18 cellular contexts compared by ENCODE assay signal in genomic region chr6:79038061-79038460, GRCh38. TPM values are rescaled to one million over a fixed set of nuclear protein-coding genes. Genes with fewer than 3 reads are reported as not detected.
DNase-seq lines count a peak whose midpoint lies in the region; ATAC-seq, FAIRE-seq and TF ChIP-seq lines count a peak whose summit lies in the region.
"Had no signal": no experiment of that assay in that cellular context is flagged by ENCODE, and none has a peak within 500 bp of the region (broad histone marks: within the 10 kb centered on the region; RNA-seq: fewer than 3 reads in every experiment).

No MANE protein-coding gene starts in this region.

- BruUV-seq in IMR-90 (replicated peaks; lab: Mats Ljungman, UMichigan) (no TSS peak), HepG2 (replicated peaks; lab: Mats Ljungman, UMichigan) (no TSS peak)

- H2BK15ac ChIP-seq in IMR-90 (ENCODE audit: low read depth, low read length): no peak overlapping the region

- H2AK9ac ChIP-seq in IMR-90 (replicated peaks; ENCODE audit: low read depth, low read length, poor library complexity): no peak overlapping the region

- no peak overlapping the region for H3K23ac ChIP-seq in IMR-90 (ENCODE audit: low read depth, low read length)

- H3K4ac ChIP-seq in IMR-90 (ENCODE audit: low read depth, low read length): no peak overlapping the region

- H4K5ac ChIP-seq in IMR-90 (ENCODE audit: low read depth, low read length): no peak overlapping the region

- H4K8ac ChIP-seq in IMR-90 (ENCODE audit: low read depth in 2 of 2, low read length in 2 of 2): no peak overlapping the region

- TF ChIP-seq EP300 in HepG2 (IDR thresholded peaks at IDR 0.05; ENCODE audit: low read depth in 2 of 2, low read length in 2 of 2): no peak
- TF ChIP-seq EP300 in HepG2 (CRISPR knock-in tag; IDR thresholded peaks at IDR 0.05; ENCODE audit: borderline replicate concordance): no peak
- TF ChIP-seq EP300 in suprapubic skin (IDR thresholded peaks at IDR 0.05): no peak

- H3K9me1 ChIP-seq in IMR-90 (ENCODE audit: insufficient read depth, low read length): no peaks in the 10 kb centered on the region

- TF ChIP-seq POLR2A in IMR-90 (IDR thresholded peaks at IDR 0.05; ENCODE audit: low read depth, low read length) (no peak), HepG2 (IDR thresholded peaks at IDR 0.05; ENCODE audit: insufficient read depth in 1 of 2, low read depth in 2 of 2, low read length in 2 of 2) (no peak), suprapubic skin (IDR thresholded peaks at IDR 0.05) (no peak)

- H3K79me2 ChIP-seq in HepG2 (ENCODE audit: insufficient read depth, low read length): peaks cover 26% of the 10 kb centered on the region

- H2BK120ac ChIP-seq in IMR-90 (ENCODE audit: low read depth, low read length): no peak overlapping the region

- H4K91ac ChIP-seq in IMR-90 (ENCODE audit: insufficient read depth, low read depth, low read length): no peak overlapping the region

- POLR2A ChIA-PET in IMR-90 (lab: Charles Lee; ENCODE audit: unreplicated experiment): no interaction called here
- POLR2A ChIA-PET in HepG2 (lab: Yijun Ruan, JAX): no interaction called here

- ATAC-seq in IMR-90 (ENCODE audit: low read depth): peak; percentile 42
- peak; percentile 80 for ATAC-seq in HepG2
- ATAC-seq: CD8-positive, alpha-beta T cell; GM12878; HCT116 had no signal

- H2AK5ac ChIP-seq in IMR-90 (ENCODE audit: low read depth, low read length): no peak overlapping the region

- dilution Hi-C loops in IMR-90 (cut with HindIII; ENCODE audit: low sequenced_read_pairs, unreplicated experiment): no loop called here

- CTCF ChIA-PET in IMR-90 (lab: Yijun Ruan, JAX): no interaction called here
- CTCF ChIA-PET in HepG2 (lab: Yijun Ruan, JAX; ENCODE audit: low intra/inter-chr PET ratio, low total read pairs): no interaction called here

- no peak overlapping the region for H3K4me2 ChIP-seq in IMR-90 (ENCODE audit: low read depth, low read length)
- H3K4me2 ChIP-seq in HepG2 (ENCODE audit: low read depth, low read length): no peak overlapping the region
- H3K4me2 ChIP-seq: BLaER1 treated with 17β-estradiol and CSF1 and Interleukin-3, amounts not matched to agents 10 nM and 100 nM had no signal

- no peak overlapping the region for H2BK20ac ChIP-seq in IMR-90 (ENCODE audit: low read depth, low read length)

- H3K56ac ChIP-seq in IMR-90 (ENCODE audit: extremely low read depth, insufficient read depth, low read length): no peak overlapping the region

- H3K9me3 ChIP-seq in IMR-90 (ENCODE audit: control insufficient read depth, insufficient read depth, low read length): peaks cover 3% of the 10 kb centered on the region; the same call in 1 of the 2 replicates
- no peaks in the 10 kb centered on the region for H3K9me3 ChIP-seq in HepG2 (ENCODE audit: low read length)
- H3K9me3 ChIP-seq in kidney (ENCODE audit: control insufficient read depth in 1 of 2, low read length in 2 of 2): peaks cover 0 to 4% of the 10 kb centered on the region in 2 donors
- no peaks in the 10 kb centered on the region for H3K9me3 ChIP-seq in suprapubic skin
- H3K9me3 ChIP-seq: BLaER1 treated with 17β-estradiol and CSF1 and Interleukin-3, amounts not matched to agents 10 nM and 100 nM had no signal

- no peak overlapping the region for H2AFZ ChIP-seq in IMR-90 (replicated peaks; ENCODE audit: low read length, poor library complexity)
- no peak overlapping the region for H2AFZ ChIP-seq in HepG2 (ENCODE audit: low read length)

- no peak overlapping the region for H2BK5ac ChIP-seq in IMR-90 (ENCODE audit: low read depth, low read length, poor library complexity, severe bottlenecking)

- intact Hi-C loops in IMR-90 (cut with micrococcal nuclease): no loop called here
- intact Hi-C loops in HepG2 (cut with micrococcal nuclease; ENCODE audit: unreplicated experiment): no loop called here
- intact Hi-C loops in kidney (cut with DNase I): no loop called here

- in situ Hi-C loops in IMR-90 (cut with MboI; ENCODE audit: low sequenced_read_pairs): no loop called here
- in situ Hi-C loops in SK-MEL-5 (cut with HindIII; ENCODE audit: low pct_unique_long_range_greater_than_20kb, low sequenced_read_pairs): no loop called here
- in situ Hi-C loops in HepG2 (cut with HindIII; ENCODE audit: extremely low pct_ligation_motif_present, low pct_unique_long_range_greater_than_20kb): no loop called here

- FAIRE-seq in HepG2 (lab: Jason Lieb, UNC): peak; percentile 44
- FAIRE-seq in kidney (lab: Jason Lieb, UNC): no peak
- FAIRE-seq: GM12878 had no signal

- H3K36me3 ChIP-seq in IMR-90 (ENCODE audit: control insufficient read depth, insufficient read depth, low read length) (peaks cover 9% of the 10 kb centered on the region), HepG2 (replicated peaks in 1 of 2; ENCODE audit: control insufficient read depth in 1 of 2, insufficient read depth in 2 of 2, low read length in 2 of 2) (peaks cover 8 to 12% of the 10 kb centered on the region in 2 experiments; a peak in 4 of 5 replicates), kidney (ENCODE audit: control insufficient read depth in 1 of 2, insufficient read depth in 2 of 2, low read length in 2 of 2) (peaks cover 0 to 2% of the 10 kb centered on the region in 2 donors), suprapubic skin (peaks cover 16% of the 10 kb centered on the region)

- no peak for TF ChIP-seq CTCF in IMR-90 (conservative IDR thresholded peaks at IDR 0.05; ENCODE audit: low read depth, low read length)
- TF ChIP-seq CTCF in HepG2 (CRISPR knock-in tag; IDR thresholded peaks at IDR 0.05): no peak
- no peak for TF ChIP-seq CTCF in kidney (IDR thresholded peaks at IDR 0.05; ENCODE audit: borderline replicate concordance, extremely low read depth, insufficient read depth)
- TF ChIP-seq CTCF in suprapubic skin (IDR thresholded peaks at IDR 0.05): no peak

- H3K9ac ChIP-seq in IMR-90 (ENCODE audit: low read depth, low read length): no peak overlapping the region
- no peak overlapping the region for H3K9ac ChIP-seq in HepG2 (ENCODE audit: insufficient read depth, low read depth, low read length)
- H3K9ac ChIP-seq in kidney (ENCODE audit: low read length in 2 of 2): no peak overlapping the region
- H3K9ac ChIP-seq: BLaER1 treated with 17β-estradiol and CSF1 and Interleukin-3, amounts not matched to agents 10 nM and 100 nM had no signal

- TF ChIP-seq RAD21 in IMR-90 (IDR thresholded peaks at IDR 0.05; ENCODE audit: low read length) (no peak), HepG2 (CRISPR knock-in tag; IDR thresholded peaks at IDR 0.05) (no peak)

- DNase-seq in IMR-90 (peak; percentile 3), SK-MEL-5 (ENCODE audit: low read depth, low spot score) (peak; percentile 2), HepG2 (ENCODE audit: low spot score) (peak; percentile 27), kidney (no peak), suprapubic skin (ENCODE audit: low spot score in 2 of 2) (no peak), NCI-H446 treated with DMSO at 0.1 percent for 48 hours (lab: John Stamatoyannopoulos, UW) (no peak)
- DNase-seq: Calu3; CD8-positive, alpha-beta T cell; DMS53; DND-41; EL; GOT3; H7; HFFc6 had no signal

- H3K4me1 ChIP-seq in IMR-90 (ENCODE audit: control insufficient read depth, insufficient read depth, low read length) (peaks cover 3% of the 10 kb centered on the region; the same call in 1 of the 2 replicates), HepG2 (ENCODE audit: insufficient read depth, low read length) (peaks cover 19% of the 10 kb centered on the region), kidney (ENCODE audit: control insufficient read depth in 1 of 2, insufficient read depth in 1 of 2, low read depth in 1 of 2, low read length in 2 of 2) (no peaks in the 10 kb centered on the region), suprapubic skin (peaks cover 2% of the 10 kb centered on the region)
- H3K4me1 ChIP-seq: BLaER1 treated with 17β-estradiol and CSF1 and Interleukin-3, amounts not matched to agents 10 nM and 100 nM had no signal

- no peak overlapping the region for H3K4me3 ChIP-seq in IMR-90 (ENCODE audit: insufficient read depth, low read depth, low read length)
- no peak overlapping the region for H3K4me3 ChIP-seq in HepG2 (replicated peaks in 1 of 3; ENCODE audit: insufficient read depth in 1 of 3, low read depth in 2 of 3, low read length in 3 of 3)
- no peak overlapping the region for H3K4me3 ChIP-seq in kidney (ENCODE audit: low read length in 2 of 2)
- H3K4me3 ChIP-seq in suprapubic skin: no peak overlapping the region
- H3K4me3 ChIP-seq: BLaER1 treated with 17β-estradiol and CSF1 and Interleukin-3, amounts not matched to agents 10 nM and 100 nM; GM12878 had no signal

- peaks cover 8 to 12% of the 10 kb centered on the region in 2 experiments; a peak in 3 of 4 replicates for H3K79me1 ChIP-seq in IMR-90 (ENCODE audit: low read depth in 1 of 2, low read length in 2 of 2)

- H4K20me1 ChIP-seq in IMR-90 (ENCODE audit: insufficient read depth, low read length) (peaks cover 4% of the 10 kb centered on the region; the same call in 1 of the 2 replicates), HepG2 (ENCODE audit: insufficient read depth, low read length) (no peaks in the 10 kb centered on the region)

- H3K14ac ChIP-seq in IMR-90 (replicated peaks; ENCODE audit: low read depth, low read length): no peak overlapping the region

- H3K27me3 ChIP-seq in IMR-90 (ENCODE audit: control insufficient read depth, insufficient read depth, low read length) (no peaks in the 10 kb centered on the region), HepG2 (ENCODE audit: control insufficient read depth in 1 of 2, insufficient read depth in 2 of 2, low read length in 2 of 2) (no peaks in the 10 kb centered on the region), suprapubic skin (no peaks in the 10 kb centered on the region)
- H3K27me3 ChIP-seq: BLaER1 treated with 17β-estradiol and CSF1 and Interleukin-3, amounts not matched to agents 10 nM and 100 nM had no signal

- no peak overlapping the region for H3K18ac ChIP-seq in IMR-90 (ENCODE audit: low read depth, low read length)

- no peak overlapping the region for H3K27ac ChIP-seq in IMR-90 (ENCODE audit: insufficient read depth, low read length)
- H3K27ac ChIP-seq in HepG2 (ENCODE audit: extremely low read length, insufficient read depth, low read length): no peak overlapping the region
- no peak overlapping the region for H3K27ac ChIP-seq in kidney (ENCODE audit: low read depth in 2 of 2, low read length in 2 of 2)
- no peak overlapping the region for H3K27ac ChIP-seq in suprapubic skin
- H3K27ac ChIP-seq: BLaER1 treated with 17β-estradiol and CSF1 and Interleukin-3, amounts not matched to agents 10 nM and 100 nM; HL-60 had no signal

RNA-seq across cellular contexts. Expression of gene PHIP, which starts 40.0 kb away (rescaled TPM):
- total RNA-seq in IMR-90 (2012; rRNA removed) (20.4 and 32.2 TPM in 2 replicates), HepG2 (2016; rRNA removed; fragmentation: Illumina TruSeq; extraction: Trizol) (23.5 and 36.0 TPM in 2 replicates), kidney (30.6 TPM), suprapubic skin (10 to 100 TPM; 17.1 to 38.5 (median 25.7) TPM)
- polyA plus RNA-seq in IMR-90 (2012; rRNA removed) (2.7 and 3.4 TPM in 2 replicates), HepG2 (2011; rRNA removed) (5.3 and 6.5 TPM in 2 replicates), kidney (ENCODE audit: insufficient read depth, low read depth, low replicate concordance) (4.8 TPM)
- 0.32 and 0.42 TPM in 2 replicates for polyA plus RNA-seq in IMR-90 (2012; cell fraction: cytosol; rRNA removed)
- polyA plus RNA-seq in IMR-90 (2012; cell fraction: nucleus; rRNA removed; ENCODE audit: low replicate concordance): 0.83 and 7.2 TPM in 2 replicates
- total RNA-seq in SK-MEL-5 (2014; rRNA removed; shearing (Covaris generic)): 13.3 and 15.0 TPM in 2 replicates
- 5.6 and 9.0 TPM in 2 replicates for polyA plus RNA-seq in SK-MEL-5 (2015; cell fraction: cytosol; rRNA removed)
- 37.4 and 37.9 TPM in 2 replicates for polyA plus RNA-seq in SK-MEL-5 (2015; cell fraction: nucleus; rRNA removed)
- 5.8 and 5.9 TPM in 2 replicates for total RNA-seq in HepG2 (2016; cell fraction: cytosol; rRNA removed; fragmentation: Illumina TruSeq; extraction: Trizol; ENCODE audit: low read depth)
- 22.7 and 33.7 TPM in 2 replicates for total RNA-seq in HepG2 (2016; cell fraction: insoluble cytoplasmic fraction; rRNA removed; fragmentation: Illumina TruSeq; extraction: Trizol)
- 6.2 and 7.7 TPM in 2 replicates for total RNA-seq in HepG2 (2016; cell fraction: membrane; rRNA removed; fragmentation: Illumina TruSeq; extraction: Trizol)
- total RNA-seq in HepG2 (2016; cell fraction: nucleus; rRNA removed; fragmentation: Illumina TruSeq; extraction: Trizol): 60.3 and 61.0 TPM in 2 replicates
- polyA plus RNA-seq in HepG2 (2011; cell fraction: cytosol; rRNA removed): 1.9 and 2.7 TPM in 2 replicates
- 11.2 and 12.3 TPM in 2 replicates for polyA plus RNA-seq in HepG2 (2011; cell fraction: nucleus; rRNA removed)
- polyA plus RNA-seq in HepG2 (2012): 11.8 and 14.6 TPM in 2 replicates
- 0.29 and 0.36 TPM in 2 replicates for polyA plus RNA-seq in HepG2 (2016; cell fraction: cytosol; fragmentation: Illumina TruSeq; extraction: Trizol; ENCODE audit: low read depth)
- 14.4 and 15.1 TPM in 2 replicates for polyA plus RNA-seq in HepG2 (2016; cell fraction: insoluble cytoplasmic fraction; fragmentation: Illumina TruSeq; extraction: Trizol; ENCODE audit: low read depth)
- 0.94 and 1.2 TPM in 2 replicates for polyA plus RNA-seq in HepG2 (2016; cell fraction: membrane; fragmentation: Illumina TruSeq; extraction: Trizol; ENCODE audit: low read depth)
- polyA plus RNA-seq in HepG2 (2016; cell fraction: nucleus; fragmentation: Illumina TruSeq; extraction: Trizol; ENCODE audit: insufficient read depth, low read depth): 48.0 and 52.8 TPM in 2 replicates
- 10.0 and 19.3 TPM in 2 replicates for polyA minus RNA-seq in HepG2 (2011; rRNA and poly(A)+ RNA removed; ENCODE audit: low replicate concordance)
- polyA minus RNA-seq in HepG2 (2011; cell fraction: cytosol; rRNA and poly(A)+ RNA removed): 15.4 and 16.9 TPM in 2 replicates
- polyA minus RNA-seq in HepG2 (2011; cell fraction: nucleus; rRNA and poly(A)+ RNA removed): 103 and 105 TPM in 2 replicates

Comparison
In these comparisons a context has a peak if more than half of its experiments do, and no peak if none do; other contexts are left out.
1. DNase-seq: peak in IMR-90 (single experiment), SK-MEL-5 (single experiment) and HepG2 (single experiment); none in kidney (single experiment), suprapubic skin (0 of 2) and NCI-H446 treated with DMSO at 0.1 percent for 48 hours (single experiment).